2 cellular contexts compared by ENCODE assay signal in the genomic region with DNA sequence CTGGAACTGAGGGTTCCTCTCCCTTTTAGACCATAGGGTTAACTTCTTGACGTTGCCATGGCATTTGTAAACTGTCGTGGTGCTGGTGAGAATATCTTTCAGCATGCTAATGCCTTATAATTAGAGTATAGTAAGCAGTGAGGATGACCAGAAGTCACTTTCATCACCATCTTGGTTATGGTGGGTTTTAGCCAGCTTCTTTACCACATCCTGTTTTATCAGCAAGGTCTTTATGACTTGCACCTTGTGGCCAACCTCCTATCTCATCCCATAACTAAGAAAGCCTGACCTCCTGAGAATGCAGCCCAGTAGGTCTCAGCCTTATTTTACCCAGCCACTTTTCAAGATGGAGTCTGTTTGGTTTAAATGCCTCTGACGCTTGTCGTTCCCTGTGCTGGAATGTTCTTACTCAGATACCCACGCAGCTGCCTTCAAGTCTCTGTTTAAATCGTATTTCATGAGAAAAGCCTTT.
TF ChIP-seq lines count a peak whose summit lies in the region.

No MANE protein-coding gene starts in this region.

TF ChIP-seq in IMR-90, 13 proteins besides CTCF, POLR2A, EP300 and RAD21 (continued from another document):
- no peak for TF ChIP-seq RCOR1 (IDR thresholded peaks at IDR 0.05; ENCODE audit: insufficient replicate concordance, low read length)
- TF ChIP-seq RFX5 (IDR thresholded peaks at IDR 0.05; ENCODE audit: low read depth, low read length), result no peak
- no peak for TF ChIP-seq FOS (IDR thresholded peaks at IDR 0.05; ENCODE audit: low read depth, low read length)
- TF ChIP-seq, protein P1, sequence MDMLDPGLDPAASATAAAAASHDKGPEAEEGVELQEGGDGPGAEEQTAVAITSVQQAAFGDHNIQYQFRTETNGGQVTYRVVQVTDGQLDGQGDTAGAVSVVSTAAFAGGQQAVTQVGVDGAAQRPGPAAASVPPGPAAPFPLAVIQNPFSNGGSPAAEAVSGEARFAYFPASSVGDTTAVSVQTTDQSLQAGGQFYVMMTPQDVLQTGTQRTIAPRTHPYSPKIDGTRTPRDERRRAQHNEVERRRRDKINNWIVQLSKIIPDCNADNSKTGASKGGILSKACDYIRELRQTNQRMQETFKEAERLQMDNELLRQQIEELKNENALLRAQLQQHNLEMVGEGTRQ (IDR thresholded peaks at IDR 0.05; ENCODE audit: low read depth, low read length), result no peak
- TF ChIP-seq CEBPB (IDR thresholded peaks at IDR 0.05; ENCODE audit: low read depth, low read length), result no peak
- TF ChIP-seq NFE2L2 (IDR thresholded peaks at IDR 0.05; ENCODE audit: low read depth, low read length), result no peak
- TF ChIP-seq, protein P2, sequence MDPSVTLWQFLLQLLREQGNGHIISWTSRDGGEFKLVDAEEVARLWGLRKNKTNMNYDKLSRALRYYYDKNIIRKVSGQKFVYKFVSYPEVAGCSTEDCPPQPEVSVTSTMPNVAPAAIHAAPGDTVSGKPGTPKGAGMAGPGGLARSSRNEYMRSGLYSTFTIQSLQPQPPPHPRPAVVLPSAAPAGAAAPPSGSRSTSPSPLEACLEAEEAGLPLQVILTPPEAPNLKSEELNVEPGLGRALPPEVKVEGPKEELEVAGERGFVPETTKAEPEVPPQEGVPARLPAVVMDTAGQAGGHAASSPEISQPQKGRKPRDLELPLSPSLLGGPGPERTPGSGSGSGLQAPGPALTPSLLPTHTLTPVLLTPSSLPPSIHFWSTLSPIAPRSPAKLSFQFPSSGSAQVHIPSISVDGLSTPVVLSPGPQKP (IDR thresholded peaks at IDR 0.05; ENCODE audit: borderline replicate concordance, low read depth, low read length), result no peak
- TF ChIP-seq SMC3 (IDR thresholded peaks at IDR 0.05; ENCODE audit: low read depth, low read length), result no peak

TF ChIP-seq in K562, 482 proteins besides CTCF, POLR2A, EP300 and RAD21 (continued from another document and continues in another):
- TF ChIP-seq, protein P3, sequence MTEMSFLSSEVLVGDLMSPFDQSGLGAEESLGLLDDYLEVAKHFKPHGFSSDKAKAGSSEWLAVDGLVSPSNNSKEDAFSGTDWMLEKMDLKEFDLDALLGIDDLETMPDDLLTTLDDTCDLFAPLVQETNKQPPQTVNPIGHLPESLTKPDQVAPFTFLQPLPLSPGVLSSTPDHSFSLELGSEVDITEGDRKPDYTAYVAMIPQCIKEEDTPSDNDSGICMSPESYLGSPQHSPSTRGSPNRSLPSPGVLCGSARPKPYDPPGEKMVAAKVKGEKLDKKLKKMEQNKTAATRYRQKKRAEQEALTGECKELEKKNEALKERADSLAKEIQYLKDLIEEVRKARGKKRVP (CRISPR knock-in tag; IDR thresholded peaks at IDR 0.05), result peak; percentile 66
- TF ChIP-seq RFX1 (IDR thresholded peaks at IDR 0.05), result peak; percentile 57
- no peak for TF ChIP-seq FOXP1 (CRISPR knock-in tag; IDR thresholded peaks at IDR 0.05)
- 0 out of 2 replicates have a peak, but pooled peaks have one; percentile 53 for TF ChIP-seq ZNF584 (CRISPR knock-in tag; IDR thresholded peaks at IDR 0.05; ENCODE audit: low read depth)
- peak; percentile 66; the same call in 1 of the 2 replicates for TF ChIP-seq ILK (tag; IDR thresholded peaks at IDR 0.05; ENCODE audit: borderline replicate concordance, low read depth)
- TF ChIP-seq ELF2 (CRISPR knock-in tag; IDR thresholded peaks at IDR 0.05), result no peak
- TF ChIP-seq NFIC (IDR thresholded peaks at IDR 0.05), result no peak
- TF ChIP-seq ZNF695 (CRISPR knock-in tag; IDR thresholded peaks at IDR 0.05), result no peak
- TF ChIP-seq SMAD3 (CRISPR knock-in tag; conservative IDR thresholded peaks at IDR 0.05), result 0 out of 2 replicates have a peak, but pooled peaks have one; percentile 46
- 0 out of 2 replicates have a peak, but pooled peaks have one; percentile 33 for TF ChIP-seq ZSCAN32 (CRISPR knock-in tag; IDR thresholded peaks at IDR 0.05)
- TF ChIP-seq ZBTB17 (CRISPR knock-in tag; IDR thresholded peaks at IDR 0.05), result peak; percentile 88
- no peak for TF ChIP-seq RUNX1 (IDR thresholded peaks at IDR 0.05; ENCODE audit: low read depth)
- 0 out of 2 replicates have a peak, but pooled peaks have one; percentile 24 for TF ChIP-seq PTRF (tag; IDR thresholded peaks at IDR 0.05)
- no peak for TF ChIP-seq ATF1 (CRISPR knock-in tag; IDR thresholded peaks at IDR 0.05)
- TF ChIP-seq ATF1 (tag; IDR thresholded peaks at IDR 0.05), result 0 out of 2 replicates have a peak, but pooled peaks have one; percentile 10
- TF ChIP-seq NFE2L1 (tag; IDR thresholded peaks at IDR 0.05; ENCODE audit: borderline replicate concordance, low read depth), result no peak
- no peak for TF ChIP-seq EWSR1 (IDR thresholded peaks at IDR 0.05; ENCODE audit: borderline replicate concordance, low read depth, partially characterized antibody)
- no peak for TF ChIP-seq GATA2 (CRISPR knock-in tag; IDR thresholded peaks at IDR 0.05)
- TF ChIP-seq CAMTA2 (CRISPR knock-in tag; conservative IDR thresholded peaks at IDR 0.05), result no peak
- TF ChIP-seq TCF7L2 (IDR thresholded peaks at IDR 0.05; ENCODE audit: low read depth, low read length), result no peak
- TF ChIP-seq ZNF184 (CRISPR knock-in tag; IDR thresholded peaks at IDR 0.05), result no peak
- TF ChIP-seq TEAD1 (CRISPR knock-in tag; IDR thresholded peaks at IDR 0.05), result peak in 1 of 2 experiments; percentile 55; a peak in 1 of 4 replicates
- TF ChIP-seq, protein P4, sequence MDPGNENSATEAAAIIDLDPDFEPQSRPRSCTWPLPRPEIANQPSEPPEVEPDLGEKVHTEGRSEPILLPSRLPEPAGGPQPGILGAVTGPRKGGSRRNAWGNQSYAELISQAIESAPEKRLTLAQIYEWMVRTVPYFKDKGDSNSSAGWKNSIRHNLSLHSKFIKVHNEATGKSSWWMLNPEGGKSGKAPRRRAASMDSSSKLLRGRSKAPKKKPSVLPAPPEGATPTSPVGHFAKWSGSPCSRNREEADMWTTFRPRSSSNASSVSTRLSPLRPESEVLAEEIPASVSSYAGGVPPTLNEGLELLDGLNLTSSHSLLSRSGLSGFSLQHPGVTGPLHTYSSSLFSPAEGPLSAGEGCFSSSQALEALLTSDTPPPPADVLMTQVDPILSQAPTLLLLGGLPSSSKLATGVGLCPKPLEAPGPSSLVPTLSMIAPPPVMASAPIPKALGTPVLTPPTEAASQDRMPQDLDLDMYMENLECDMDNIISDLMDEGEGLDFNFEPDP (CRISPR knock-in tag; IDR thresholded peaks at IDR 0.05), result no peak
- TF ChIP-seq MAZ (CRISPR knock-in tag; conservative IDR thresholded peaks at IDR 0.05 in 1 of 2, IDR thresholded peaks at IDR 0.05 in 1 of 2), result peak in 1 of 2 experiments; percentile 56; a peak in 1 of 4 replicates
- no peak for TF ChIP-seq ZNF707 (CRISPR knock-in tag; conservative IDR thresholded peaks at IDR 0.05)
- no peak for TF ChIP-seq BRCA1 (IDR thresholded peaks at IDR 0.05)
- no peak for TF ChIP-seq BRCA1 (CRISPR knock-in tag; IDR thresholded peaks at IDR 0.05)
- TF ChIP-seq, protein P5, sequence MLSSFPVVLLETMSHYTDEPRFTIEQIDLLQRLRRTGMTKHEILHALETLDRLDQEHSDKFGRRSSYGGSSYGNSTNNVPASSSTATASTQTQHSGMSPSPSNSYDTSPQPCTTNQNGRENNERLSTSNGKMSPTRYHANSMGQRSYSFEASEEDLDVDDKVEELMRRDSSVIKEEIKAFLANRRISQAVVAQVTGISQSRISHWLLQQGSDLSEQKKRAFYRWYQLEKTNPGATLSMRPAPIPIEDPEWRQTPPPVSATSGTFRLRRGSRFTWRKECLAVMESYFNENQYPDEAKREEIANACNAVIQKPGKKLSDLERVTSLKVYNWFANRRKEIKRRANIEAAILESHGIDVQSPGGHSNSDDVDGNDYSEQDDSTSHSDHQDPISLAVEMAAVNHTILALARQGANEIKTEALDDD (IDR thresholded peaks at IDR 0.05), result peak; percentile 79
- TF ChIP-seq ZNF384 (IDR thresholded peaks at IDR 0.05; ENCODE audit: low read depth, low read length), result no peak
- TF ChIP-seq, protein P6, sequence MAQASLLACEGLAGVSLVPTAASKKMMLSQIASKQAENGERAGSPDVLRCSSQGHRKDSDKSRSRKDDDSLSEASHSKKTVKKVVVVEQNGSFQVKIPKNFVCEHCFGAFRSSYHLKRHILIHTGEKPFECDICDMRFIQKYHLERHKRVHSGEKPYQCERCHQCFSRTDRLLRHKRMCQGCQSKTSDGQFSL (CRISPR knock-in tag; IDR thresholded peaks at IDR 0.05), result no peak
- TF ChIP-seq, protein P6 (tag; IDR thresholded peaks at IDR 0.05), result peak in 1 of 2 experiments; percentile 75; a peak in 1 of 4 replicates
- TF ChIP-seq, protein P7, sequence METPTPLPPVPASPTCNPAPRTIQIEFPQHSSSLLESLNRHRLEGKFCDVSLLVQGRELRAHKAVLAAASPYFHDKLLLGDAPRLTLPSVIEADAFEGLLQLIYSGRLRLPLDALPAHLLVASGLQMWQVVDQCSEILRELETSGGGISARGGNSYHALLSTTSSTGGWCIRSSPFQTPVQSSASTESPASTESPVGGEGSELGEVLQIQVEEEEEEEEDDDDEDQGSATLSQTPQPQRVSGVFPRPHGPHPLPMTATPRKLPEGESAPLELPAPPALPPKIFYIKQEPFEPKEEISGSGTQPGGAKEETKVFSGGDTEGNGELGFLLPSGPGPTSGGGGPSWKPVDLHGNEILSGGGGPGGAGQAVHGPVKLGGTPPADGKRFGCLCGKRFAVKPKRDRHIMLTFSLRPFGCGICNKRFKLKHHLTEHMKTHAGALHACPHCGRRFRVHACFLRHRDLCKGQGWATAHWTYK (CRISPR knock-in tag; IDR thresholded peaks at IDR 0.05), result 0 out of 2 replicates have a peak, but pooled peaks have one; percentile 55
- TF ChIP-seq PRPF4 (IDR thresholded peaks at IDR 0.05; ENCODE audit: insufficient read depth, low read depth, low read length, poor library complexity, severe bottlenecking), result no peak
- no peak for TF ChIP-seq U2AF2 (optimal IDR thresholded peaks at IDR 0.05; ENCODE audit: low read depth, low read length)
- TF ChIP-seq, protein P8, sequence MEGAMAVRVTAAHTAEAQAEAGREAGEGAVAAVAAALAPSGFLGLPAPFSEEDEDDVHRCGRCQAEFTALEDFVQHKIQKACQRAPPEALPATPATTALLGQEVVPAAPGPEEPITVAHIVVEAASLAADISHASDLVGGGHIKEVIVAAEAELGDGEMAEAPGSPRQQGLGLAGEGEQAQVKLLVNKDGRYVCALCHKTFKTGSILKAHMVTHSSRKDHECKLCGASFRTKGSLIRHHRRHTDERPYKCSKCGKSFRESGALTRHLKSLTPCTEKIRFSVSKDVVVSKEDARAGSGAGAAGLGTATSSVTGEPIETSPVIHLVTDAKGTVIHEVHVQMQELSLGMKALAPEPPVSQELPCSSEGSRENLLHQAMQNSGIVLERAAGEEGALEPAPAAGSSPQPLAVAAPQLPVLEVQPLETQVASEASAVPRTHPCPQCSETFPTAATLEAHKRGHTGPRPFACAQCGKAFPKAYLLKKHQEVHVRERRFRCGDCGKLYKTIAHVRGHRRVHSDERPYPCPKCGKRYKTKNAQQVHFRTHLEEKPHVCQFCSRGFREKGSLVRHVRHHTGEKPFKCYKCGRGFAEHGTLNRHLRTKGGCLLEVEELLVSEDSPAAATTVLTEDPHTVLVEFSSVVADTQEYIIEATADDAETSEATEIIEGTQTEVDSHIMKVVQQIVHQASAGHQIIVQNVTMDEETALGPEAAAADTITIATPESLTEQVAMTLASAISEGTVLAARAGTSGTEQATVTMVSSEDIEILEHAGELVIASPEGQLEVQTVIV (CRISPR knock-in tag; IDR thresholded peaks at IDR 0.05; ENCODE audit: borderline replicate concordance), result no peak
- TF ChIP-seq, protein P9, sequence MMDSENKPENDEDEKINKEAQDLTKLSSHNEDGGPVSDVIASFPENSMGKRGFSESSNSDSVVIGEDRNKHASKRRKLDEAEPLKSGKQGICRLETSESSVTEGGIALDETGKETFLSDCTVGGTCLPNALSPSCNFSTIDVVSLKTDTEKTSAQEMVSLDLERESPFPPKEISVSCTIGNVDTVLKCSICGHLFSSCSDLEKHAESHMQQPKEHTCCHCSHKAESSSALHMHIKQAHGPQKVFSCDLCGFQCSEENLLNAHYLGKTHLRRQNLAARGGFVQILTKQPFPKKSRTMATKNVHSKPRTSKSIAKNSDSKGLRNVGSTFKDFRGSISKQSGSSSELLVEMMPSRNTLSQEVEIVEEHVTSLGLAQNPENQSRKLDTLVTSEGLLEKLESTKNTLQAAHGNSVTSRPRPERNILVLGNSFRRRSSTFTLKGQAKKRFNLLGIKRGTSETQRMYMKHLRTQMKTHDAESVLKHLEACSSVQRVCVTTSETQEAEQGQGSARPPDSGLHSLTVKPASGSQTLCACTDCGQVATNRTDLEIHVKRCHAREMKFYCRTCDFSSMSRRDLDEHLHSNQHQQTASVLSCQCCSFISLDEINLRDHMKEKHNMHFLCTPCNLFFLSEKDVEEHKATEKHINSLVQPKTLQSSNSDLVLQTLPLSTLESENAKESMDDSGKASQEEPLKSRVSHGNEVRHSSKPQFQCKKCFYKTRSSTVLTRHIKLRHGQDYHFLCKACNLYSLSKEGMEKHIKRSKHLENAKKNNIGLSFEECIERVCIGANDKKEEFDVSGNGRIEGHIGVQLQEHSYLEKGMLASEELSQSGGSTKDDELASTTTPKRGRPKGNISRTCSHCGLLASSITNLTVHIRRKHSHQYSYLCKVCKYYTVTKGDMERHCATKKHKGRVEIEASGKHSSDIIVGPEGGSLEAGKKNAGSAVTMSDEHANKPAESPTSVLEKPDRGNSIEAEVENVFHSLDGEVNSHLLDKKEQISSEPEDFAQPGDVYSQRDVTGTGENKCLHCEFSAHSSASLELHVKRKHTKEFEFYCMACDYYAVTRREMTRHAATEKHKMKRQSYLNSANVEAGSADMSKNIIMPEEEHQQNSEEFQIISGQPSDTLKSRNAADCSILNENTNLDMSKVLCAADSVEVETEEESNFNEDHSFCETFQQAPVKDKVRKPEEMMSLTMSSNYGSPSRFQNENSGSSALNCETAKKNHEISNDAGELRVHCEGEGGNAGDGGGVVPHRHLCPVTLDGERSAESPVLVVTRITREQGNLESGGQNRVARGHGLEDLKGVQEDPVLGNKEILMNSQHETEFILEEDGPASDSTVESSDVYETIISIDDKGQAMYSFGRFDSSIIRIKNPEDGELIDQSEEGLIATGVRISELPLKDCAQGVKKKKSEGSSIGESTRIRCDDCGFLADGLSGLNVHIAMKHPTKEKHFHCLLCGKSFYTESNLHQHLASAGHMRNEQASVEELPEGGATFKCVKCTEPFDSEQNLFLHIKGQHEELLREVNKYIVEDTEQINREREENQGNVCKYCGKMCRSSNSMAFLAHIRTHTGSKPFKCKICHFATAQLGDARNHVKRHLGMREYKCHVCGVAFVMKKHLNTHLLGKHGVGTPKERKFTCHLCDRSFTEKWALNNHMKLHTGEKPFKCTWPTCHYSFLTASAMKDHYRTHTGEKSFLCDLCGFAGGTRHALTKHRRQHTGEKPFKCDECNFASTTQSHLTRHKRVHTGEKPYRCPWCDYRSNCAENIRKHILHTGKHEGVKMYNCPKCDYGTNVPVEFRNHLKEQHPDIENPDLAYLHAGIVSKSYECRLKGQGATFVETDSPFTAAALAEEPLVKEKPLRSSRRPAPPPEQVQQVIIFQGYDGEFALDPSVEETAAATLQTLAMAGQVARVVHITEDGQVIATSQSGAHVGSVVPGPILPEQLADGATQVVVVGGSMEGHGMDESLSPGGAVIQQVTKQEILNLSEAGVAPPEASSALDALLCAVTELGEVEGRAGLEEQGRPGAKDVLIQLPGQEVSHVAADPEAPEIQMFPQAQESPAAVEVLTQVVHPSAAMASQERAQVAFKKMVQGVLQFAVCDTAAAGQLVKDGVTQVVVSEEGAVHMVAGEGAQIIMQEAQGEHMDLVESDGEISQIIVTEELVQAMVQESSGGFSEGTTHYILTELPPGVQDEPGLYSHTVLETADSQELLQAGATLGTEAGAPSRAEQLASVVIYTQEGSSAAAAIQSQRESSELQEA (IDR thresholded peaks at IDR 0.05; ENCODE audit: low read depth), result no peak
- peak; percentile 67; the same call in 1 of the 2 replicates for TF ChIP-seq ZNF41 (CRISPR knock-in tag; conservative IDR thresholded peaks at IDR 0.05)
- no peak for TF ChIP-seq ZC3H8 (IDR thresholded peaks at IDR 0.05)
- peak; percentile 34; the same call in 1 of the 2 replicates for TF ChIP-seq NFE2 (IDR thresholded peaks at IDR 0.05; ENCODE audit: low read depth)
